21 cellular contexts compared by ENCODE assay signal in the genomic region with DNA sequence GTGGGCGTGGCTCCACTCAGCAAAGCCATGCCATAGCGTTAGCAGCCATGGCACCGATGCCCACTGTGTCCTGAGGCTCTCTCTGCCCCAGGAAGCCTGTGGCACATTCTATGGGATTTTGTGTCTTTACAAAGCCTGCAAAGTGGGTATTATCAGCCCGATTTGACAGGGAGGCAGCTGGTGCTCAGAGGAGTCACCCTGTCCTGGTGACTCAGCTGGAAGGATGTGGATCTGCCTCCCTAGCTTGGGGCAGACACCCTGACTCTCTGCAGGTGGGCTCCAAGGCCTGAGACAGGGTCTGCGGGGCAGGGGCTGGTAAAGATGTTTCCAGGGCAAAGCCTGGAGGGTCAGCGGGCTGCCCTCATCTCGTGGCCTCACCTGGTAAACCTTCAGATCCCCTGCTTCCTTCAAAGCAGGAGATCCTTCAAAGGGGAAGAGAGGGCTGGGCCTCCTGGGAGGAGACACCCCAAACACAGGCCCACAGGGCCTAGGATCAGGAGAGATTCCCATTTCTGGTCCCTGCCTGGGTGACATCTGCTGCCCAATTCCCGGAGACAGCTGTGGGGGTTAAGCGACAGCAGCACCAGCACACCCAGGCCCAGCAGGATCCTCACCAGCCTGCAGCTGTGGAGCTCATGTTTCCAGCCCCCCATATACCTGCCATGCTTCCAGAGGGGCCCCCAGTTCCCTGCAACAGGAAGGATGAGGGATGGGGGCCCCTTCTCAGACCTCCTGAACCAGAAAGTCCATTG. TPM values are rescaled to one million over a fixed set of nuclear protein-coding genes. Genes with fewer than 3 reads are reported as not detected.
DNase-seq lines count a peak whose midpoint lies in the region; ATAC-seq, FAIRE-seq and TF ChIP-seq lines count a peak whose summit lies in the region.
"Had no signal": no experiment of that assay in that cellular context is flagged by ENCODE, and none has a peak within 500 bp of the region (broad histone marks: within the 10 kb centered on the region; RNA-seq: fewer than 3 reads in every experiment).

No MANE protein-coding gene starts in this region.

- no peak overlapping the region for H4K91ac ChIP-seq in IMR-90 (ENCODE audit: insufficient read depth, low read depth, low read length)

- H2BK5ac ChIP-seq in IMR-90 (ENCODE audit: low read depth, low read length, poor library complexity, severe bottlenecking) = peak overlapping the region; percentile 15

- H3K79me2 ChIP-seq in K562 (ENCODE audit: control insufficient read depth, insufficient read depth, low read length) = peaks cover 44% of the 10 kb centered on the region

- H3K23ac ChIP-seq in IMR-90 (ENCODE audit: low read depth, low read length) = no peak overlapping the region

- H3K9me3 Mint-ChIP-seq in CD4-positive, CD25-positive, alpha-beta regulatory T cell = peaks cover 0 to 2% (median 0%) of the 10 kb centered on the region in 7 donors
- H3K9me3 Mint-ChIP-seq in mesothelial cell of epicardium (no peaks in the 10 kb centered on the region), progenitor cell of endocrine pancreas (ENCODE audit: low read depth) (no peaks in the 10 kb centered on the region), Calu3 (ENCODE audit: low read depth, unreplicated experiment) (no peaks in the 10 kb centered on the region)
- H3K9me3 Mint-ChIP-seq: activated T-helper 2 cell treated with anti-CD3 and anti-CD28 coated beads, Interferon-gamma antibody, Interleukin-2, Interleukin-4, amounts not matched to agents 10 μg/mL and 5 μg/mL and 100 μg/mL, durations not matched to agents 14 hours and 24 hours and 36 hours; T-helper 1 cell treated with Interleukin-12 subunit alpha and Interleukin-12 subunit beta and Interleukin-4 antibody, amounts not matched to agents 30 μg/mL and 1 μg/mL, for 36 hours had no signal

- H3K4me1 Mint-ChIP-seq in CD4-positive, CD25-positive, alpha-beta regulatory T cell = peaks cover 12 to 26% (median 17%) of the 10 kb centered on the region in 4 donors
- H3K4me1 Mint-ChIP-seq in mesothelial cell of epicardium (peaks cover 48% of the 10 kb centered on the region), progenitor cell of endocrine pancreas (ENCODE audit: low read depth) (peaks cover 34% of the 10 kb centered on the region), Calu3 (ENCODE audit: low read depth, unreplicated experiment) (peaks cover 38% of the 10 kb centered on the region)

- TF ChIP-seq RAD21 in IMR-90 (IDR thresholded peaks at IDR 0.05; ENCODE audit: low read length) = no peak
- TF ChIP-seq RAD21 in K562 (CRISPR knock-in tag; conservative IDR thresholded peaks at IDR 0.05 in 1 of 2, IDR thresholded peaks at IDR 0.05 in 1 of 2) = no peak

- intact Hi-C loops in IMR-90 (cut with micrococcal nuclease) = no loop called here
- intact Hi-C loops in K562 (cut with micrococcal nuclease) = loop anchor here (2.0 kb wide), 1 partner anchor 53 kb away; no protein-coding TSS in a partner anchor
- intact Hi-C loops in Calu3 (cut with micrococcal nuclease; ENCODE audit: unreplicated experiment) = no loop called here

- H3K27ac Mint-ChIP-seq in CD4-positive, CD25-positive, alpha-beta regulatory T cell = peak overlapping the region in 1 of 3 donors; percentile 69
- H3K27ac Mint-ChIP-seq in mesothelial cell of epicardium (no peak overlapping the region), progenitor cell of endocrine pancreas (no peak overlapping the region), Calu3 (ENCODE audit: unreplicated experiment) (no peak overlapping the region)

- no peak for DNase-seq in CD4-positive, CD25-positive, alpha-beta regulatory T cell
- DNase-seq in IMR-90 = peak; percentile 53
- DNase-seq in K562 (ENCODE audit: extremely low read depth in 1 of 4, low spot score in 3 of 4) = peak in 1 of 4 experiments; percentile 49
- DNase-seq in mesothelial cell of epicardium (ENCODE audit: low spot score in 2 of 2, unreplicated experiment in 2 of 2) = no peak
- no peak for DNase-seq in progenitor cell of endocrine pancreas (ENCODE audit: low spot score, unreplicated experiment)
- DNase-seq in Calu3 = no peak
- DNase-seq in 8988T = no peak
- DNase-seq in activated effector memory CD4-positive, alpha-beta T cell treated with Interleukin-2 at 50 U/mL for 16 hours = no peak
- DNase-seq: amygdala; BE2C; DMS153; heart left ventricle; Karpas-422; NCI-H146; right lobe of liver; stimulated activated CD4-positive, alpha-beta T cell treated with anti-CD3 and anti-CD28 coated beads, Interleukin-4, amount 100 ng/mL, for 1 hour; testis had no signal

- H2BK20ac ChIP-seq in IMR-90 (ENCODE audit: low read depth, low read length) = no peak overlapping the region; the same call in 1 of the 2 replicates

- dilution Hi-C loops in IMR-90 (cut with HindIII; ENCODE audit: low sequenced_read_pairs, unreplicated experiment) = no loop called here

- H3K4me2 ChIP-seq in IMR-90 (ENCODE audit: low read depth, low read length) = no peak overlapping the region
- no peak overlapping the region for H3K4me2 ChIP-seq in K562 (ENCODE audit: insufficient read depth, low read length)

- H3K9me1 ChIP-seq in IMR-90 (ENCODE audit: insufficient read depth, low read length) (peaks cover 17% of the 10 kb centered on the region), K562 (ENCODE audit: control insufficient read depth, insufficient read depth, low read length) (no peaks in the 10 kb centered on the region)

- 0 out of 4 replicates have a peak overlapping the region, but pooled peaks of 1 of the 2 experiments have one; percentile 0 for H4K8ac ChIP-seq in IMR-90 (ENCODE audit: low read depth in 2 of 2, low read length in 2 of 2)

- peaks cover 22% of the 10 kb centered on the region for H3K4me1 ChIP-seq in CD4-positive, CD25-positive, alpha-beta regulatory T cell (ENCODE audit: control insufficient read depth, insufficient read depth, low read length, poor library complexity, severe bottlenecking)
- H3K4me1 ChIP-seq in IMR-90 (ENCODE audit: control insufficient read depth, insufficient read depth, low read length) = peaks cover 18% of the 10 kb centered on the region
- peaks cover 67 to 76% of the 10 kb centered on the region in 2 experiments for H3K4me1 ChIP-seq in K562 (replicated peaks in 1 of 2; ENCODE audit: control insufficient read depth in 2 of 2, insufficient read depth in 2 of 2, low read length in 2 of 2)
- H3K4me1 ChIP-seq: BE2C had no signal

- TF ChIP-seq EP300 in K562 (IDR thresholded peaks at IDR 0.05; ENCODE audit: low read length) = no peak

- peak overlapping the region; percentile 72 for H2AK5ac ChIP-seq in IMR-90 (ENCODE audit: low read depth, low read length)

- no peak for ATAC-seq in CD4-positive, CD25-positive, alpha-beta regulatory T cell (ENCODE audit: low read depth in 2 of 2)
- ATAC-seq in IMR-90 (ENCODE audit: low read depth) (no peak), K562 (no peak)
- ATAC-seq: heart left ventricle, right lobe of liver had no signal

- no peaks in the 10 kb centered on the region for H3K27me3 ChIP-seq in CD4-positive, CD25-positive, alpha-beta regulatory T cell (ENCODE audit: control insufficient read depth, insufficient read depth, low read length)
- H3K27me3 ChIP-seq in IMR-90 (ENCODE audit: control insufficient read depth, insufficient read depth, low read length) = no peaks in the 10 kb centered on the region
- no peaks in the 10 kb centered on the region for H3K27me3 ChIP-seq in K562 (ENCODE audit: control insufficient read depth in 2 of 2, insufficient read depth in 2 of 2, low read length in 2 of 2)
- H3K27me3 ChIP-seq: BE2C, right lobe of liver, testis had no signal

- CTCF ChIA-PET in IMR-90 (lab: Yijun Ruan, JAX) (no interaction called here), K562 (lab: Yijun Ruan, JAX; ENCODE audit: low intra/inter-chr PET ratio) (no interaction called here), Calu3 (lab: Charles Lee) (no interaction called here)

- peak; percentile 61 for FAIRE-seq in K562 (lab: Jason Lieb, UNC)
- FAIRE-seq: islet of Langerhans had no signal

- no peak overlapping the region for H3K9ac ChIP-seq in IMR-90 (ENCODE audit: low read depth, low read length)
- peak overlapping the region; percentile 13 to 68; a peak in 1 of 4 replicates for H3K9ac ChIP-seq in K562 (ENCODE audit: insufficient read depth in 1 of 2, low read depth in 2 of 2, low read length in 2 of 2)

- TF ChIP-seq CTCF in IMR-90 (conservative IDR thresholded peaks at IDR 0.05; ENCODE audit: low read depth, low read length) (no peak), K562 (IDR thresholded peaks at IDR 0.05 in 2 of 3, conservative IDR thresholded peaks at IDR 0.05 in 1 of 3; ENCODE audit: insufficient read depth in 2 of 3, low read depth in 1 of 3, low read length in 3 of 3) (no peak), mesothelial cell of epicardium (IDR thresholded peaks at IDR 0.05; ENCODE audit: unreplicated experiment) (no peak), progenitor cell of endocrine pancreas (IDR thresholded peaks at IDR 0.05; ENCODE audit: unreplicated experiment) (no peak), Calu3 (IDR thresholded peaks at IDR 0.05; ENCODE audit: unreplicated experiment) (no peak)

- POLR2A ChIA-PET in IMR-90 (lab: Charles Lee; ENCODE audit: unreplicated experiment) = no interaction called here
- POLR2A ChIA-PET in K562 (lab: Yijun Ruan, JAX) = interaction anchor here (0.6 to 1.0 kb wide), 2 partner anchors 13 to 14 kb away, joined by 4 read pairs; no protein-coding TSS in a partner anchor

- H2BK120ac ChIP-seq in IMR-90 (ENCODE audit: low read depth, low read length) = peak overlapping the region; percentile 45

- no peak overlapping the region for H3K14ac ChIP-seq in IMR-90 (replicated peaks; ENCODE audit: low read depth, low read length)

- in situ Hi-C loops in IMR-90 (cut with MboI; ENCODE audit: low sequenced_read_pairs) (no loop called here), K562 (cut with MboI) (no loop called here)

- no peaks in the 10 kb centered on the region for H3K27me3 Mint-ChIP-seq in CD4-positive, CD25-positive, alpha-beta regulatory T cell
- H3K27me3 Mint-ChIP-seq in mesothelial cell of epicardium (ENCODE audit: low read depth) = no peaks in the 10 kb centered on the region
- H3K27me3 Mint-ChIP-seq in progenitor cell of endocrine pancreas = no peaks in the 10 kb centered on the region
- no peaks in the 10 kb centered on the region for H3K27me3 Mint-ChIP-seq in Calu3 (ENCODE audit: unreplicated experiment)

- H4K20me1 ChIP-seq in IMR-90 (ENCODE audit: insufficient read depth, low read length) = no peaks in the 10 kb centered on the region
- H4K20me1 ChIP-seq in K562 (replicated peaks; ENCODE audit: control insufficient read depth, insufficient read depth, low read length) = no peaks in the 10 kb centered on the region

- peak overlapping the region; percentile 4 for H2AK9ac ChIP-seq in IMR-90 (replicated peaks; ENCODE audit: low read depth, low read length, poor library complexity)

- no peak overlapping the region for H3K4me3 ChIP-seq in CD4-positive, CD25-positive, alpha-beta regulatory T cell (ENCODE audit: low read depth, low read length)
- H3K4me3 ChIP-seq in IMR-90 (ENCODE audit: insufficient read depth, low read depth, low read length) (no peak overlapping the region), K562 (no peak overlapping the region)
- H3K4me3 ChIP-seq: coronary artery, heart left ventricle, right lobe of liver, testis had no signal

- H3K36me3 Mint-ChIP-seq in CD4-positive, CD25-positive, alpha-beta regulatory T cell = peaks cover 3% of the 10 kb centered on the region
- H3K36me3 Mint-ChIP-seq in mesothelial cell of epicardium (peaks cover 2% of the 10 kb centered on the region), progenitor cell of endocrine pancreas (ENCODE audit: insufficient read depth) (peaks cover 1% of the 10 kb centered on the region), Calu3 (ENCODE audit: insufficient read depth, unreplicated experiment) (peaks cover 34% of the 10 kb centered on the region)

- H2AFZ ChIP-seq in IMR-90 (replicated peaks; ENCODE audit: low read length, poor library complexity) = peak overlapping the region; percentile 5
- H2AFZ ChIP-seq in K562 (ENCODE audit: low read depth, low read length) = no peak overlapping the region

- no peak overlapping the region for H3K56ac ChIP-seq in IMR-90 (ENCODE audit: extremely low read depth, insufficient read depth, low read length)

- no peak overlapping the region for H3K18ac ChIP-seq in IMR-90 (ENCODE audit: low read depth, low read length)

- H4K5ac ChIP-seq in IMR-90 (ENCODE audit: low read depth, low read length) = no peak overlapping the region

- no peak overlapping the region for H2BK15ac ChIP-seq in IMR-90 (ENCODE audit: low read depth, low read length)

- TF ChIP-seq POLR2A in IMR-90 (IDR thresholded peaks at IDR 0.05; ENCODE audit: low read depth, low read length) (no peak), K562 (conservative IDR thresholded peaks at IDR 0.05) (no peak)

- H3K36me3 ChIP-seq in CD4-positive, CD25-positive, alpha-beta regulatory T cell (ENCODE audit: control insufficient read depth, insufficient read depth, low read length) = no peaks in the 10 kb centered on the region
- H3K36me3 ChIP-seq in IMR-90 (ENCODE audit: control insufficient read depth, insufficient read depth, low read length) (no peaks in the 10 kb centered on the region), K562 (ENCODE audit: control insufficient read depth, insufficient read depth, low read length) (peaks cover under 1% of the 10 kb centered on the region; the same call in 1 of the 3 replicates)
- H3K36me3 ChIP-seq: BE2C, heart left ventricle, right lobe of liver had no signal

- H3K9me3 ChIP-seq in CD4-positive, CD25-positive, alpha-beta regulatory T cell (ENCODE audit: control insufficient read depth in 2 of 2, low read length in 2 of 2) = no peaks in the 10 kb centered on the region
- H3K9me3 ChIP-seq in IMR-90 (ENCODE audit: control insufficient read depth, insufficient read depth, low read length) = no peaks in the 10 kb centered on the region
- no peaks in the 10 kb centered on the region for H3K9me3 ChIP-seq in K562 (replicated peaks; ENCODE audit: control insufficient read depth, insufficient read depth, low read depth, low read length)
- H3K9me3 ChIP-seq: BE2C, heart left ventricle, right lobe of liver, testis had no signal

- peak overlapping the region; percentile 33 for H3K4ac ChIP-seq in IMR-90 (ENCODE audit: low read depth, low read length)

- WGBS in IMR-90 (ENCODE audit: extremely low coverage in 2 of 2, insufficient read length in 1 of 2), 2 experiments = 60% methylated on average over 2 of the region's 9 CpGs; no CpG with 5 or more reads in 1 of the 2 experiments
- 51% methylated on average over 5 of the region's 9 CpGs for WGBS in K562 (ENCODE audit: insufficient coverage, low coverage, missing lambda C conversion rate)

- peaks cover 8 to 23% of the 10 kb centered on the region in 2 experiments; a peak in 3 of 4 replicates for H3K79me1 ChIP-seq in IMR-90 (ENCODE audit: low read depth in 1 of 2, low read length in 2 of 2)

- BruUV-seq in IMR-90 (replicated peaks; lab: Mats Ljungman, UMichigan) (no TSS peak), K562 (replicated peaks; lab: Mats Ljungman, UMichigan) (no TSS peak), Calu3 (replicated peaks; lab: Mats Ljungman, UMichigan) (no TSS peak)

- no peak overlapping the region for H3K27ac ChIP-seq in CD4-positive, CD25-positive, alpha-beta regulatory T cell (ENCODE audit: insufficient read depth, low read length, poor library complexity, severe bottlenecking)
- no peak overlapping the region; the same call in 1 of the 2 replicates for H3K27ac ChIP-seq in IMR-90 (ENCODE audit: insufficient read depth, low read length)
- H3K27ac ChIP-seq in K562 (ENCODE audit: extremely low read depth, low read depth, low read length) = peak overlapping the region; percentile 35
- H3K27ac ChIP-seq: coronary artery, right lobe of liver, testis had no signal

- H3K4me3 Mint-ChIP-seq in CD4-positive, CD25-positive, alpha-beta regulatory T cell = peak overlapping the region; percentile 65 to 81 (median 74)
- peak overlapping the region; percentile 39 for H3K4me3 Mint-ChIP-seq in mesothelial cell of epicardium
- H3K4me3 Mint-ChIP-seq in progenitor cell of endocrine pancreas (ENCODE audit: low read depth) = no peak overlapping the region
- no peak overlapping the region for H3K4me3 Mint-ChIP-seq in Calu3 (ENCODE audit: low read depth, unreplicated experiment)

RNA-seq across cellular contexts. Expression of a gene that starts 3.0 kb away (rescaled TPM):
- total RNA-seq in CD4-positive, CD25-positive, alpha-beta regulatory T cell = 23.0 TPM
- polyA plus RNA-seq in CD4-positive, CD25-positive, alpha-beta regulatory T cell = 10 to 100 TPM; 17.6 to 22.0 (median 20.3) TPM
- 21.4 and 23.5 TPM in 2 replicates for total RNA-seq in IMR-90 (2012; rRNA removed)
- 37.3 and 39.6 TPM in 2 replicates for polyA plus RNA-seq in IMR-90 (2012; rRNA removed)
- 29.3 and 37.4 TPM in 2 replicates for polyA plus RNA-seq in IMR-90 (2012; cell fraction: cytosol; rRNA removed)
- 61.9 and 87.8 TPM in 2 replicates for polyA plus RNA-seq in IMR-90 (2012; cell fraction: nucleus; rRNA removed; ENCODE audit: low replicate concordance)
- 69.7 and 90.0 TPM in 2 replicates for total RNA-seq in K562 (2011; cell fraction: chromatin; rRNA removed; ENCODE audit: low replicate concordance)
- total RNA-seq in K562 (2011; cell fraction: nucleolus; rRNA removed) = 54.0 and 56.1 TPM in 2 replicates
- 64.5 and 65.1 TPM in 2 replicates for total RNA-seq in K562 (2011; cell fraction: nucleoplasm; rRNA removed)
- 32.0 and 37.5 TPM in 2 replicates for total RNA-seq in K562 (2014; rRNA removed)
- total RNA-seq in K562 (2014; rRNA removed; fragmentation: Illumina TruSeq; extraction: Trizol) = 17.5 and 18.0 TPM in 2 replicates
- 18.2 and 20.1 TPM in 2 replicates for total RNA-seq in K562 (2015; rRNA removed; fragmentation: Illumina TruSeq; extraction: Trizol)
- total RNA-seq in K562 (2021) = 35.5 and 37.7 TPM in 2 replicates
- polyA plus RNA-seq in K562 (2011; rRNA removed) = 23.9 and 26.4 TPM in 2 replicates
- polyA plus RNA-seq in K562 (2011; cell fraction: cytosol; rRNA removed) = 25.8 and 40.3 TPM in 2 replicates
- polyA plus RNA-seq in K562 (2011; cell fraction: nucleus; rRNA removed) = 81.4 and 94.5 TPM in 2 replicates
- 22.4 and 22.9 TPM in 2 replicates for polyA plus RNA-seq in K562 (2012)
- polyA plus RNA-seq in K562 (2014; fragmentation: Illumina TruSeq; extraction: Trizol) = 27.5 and 34.9 TPM in 2 replicates
- polyA plus RNA-seq in K562 (2014; fragmentation: Nextera tagmentation; extraction: Ambion mirVana) = 1 to 10 TPM; 6.3 to 8.7 TPM
- polyA plus RNA-seq in K562 (2014; rRNA removed) = 33.1 and 42.1 TPM in 2 replicates
- 13.5 and 17.4 TPM in 2 replicates for polyA minus RNA-seq in K562 (2011; rRNA and poly(A)+ RNA removed)
- 20.6 and 22.0 TPM in 2 replicates for polyA minus RNA-seq in K562 (2011; cell fraction: cytosol; rRNA and poly(A)+ RNA removed)
- polyA minus RNA-seq in K562 (2011; cell fraction: nucleus; rRNA and poly(A)+ RNA removed) = 21.3 and 22.2 TPM in 2 replicates
- total RNA-seq in mesothelial cell of epicardium = 33.2 to 39.2 TPM (median 38.9 TPM) in 3 replicates
- total RNA-seq in progenitor cell of endocrine pancreas = 42.3 and 46.8 TPM in 2 replicates
- 64.2 and 71.6 TPM in 2 replicates for total RNA-seq in Calu3 (2022)

Comparison
In these comparisons a context has a peak if more than half of its experiments do, and no peak if none do; other contexts are left out.
1. H3K4me3 Mint-ChIP-seq: peak in CD4-positive, CD25-positive, alpha-beta regulatory T cell (4 of 4) and mesothelial cell of epicardium (single experiment); none in progenitor cell of endocrine pancreas (single experiment) and Calu3 (single experiment).